ENCODE assay signal across 9 cellular contexts in genomic region chr7:142459557-142459963, GRCh38.
A peak's percentile ranks its signal among the peaks of the same experiment; 100 is the strongest.
DNase-seq lines count a peak whose midpoint lies in the region; ATAC-seq and TF ChIP-seq lines count a peak whose summit lies in the region.
"Had no signal": no experiment of that assay in that cellular context is flagged by ENCODE, and none has a peak within 500 bp of the region (broad histone marks: within the 10 kb centered on the region; RNA-seq: fewer than 3 reads in every experiment).

No MANE protein-coding gene starts in this region.

- DNase-seq in GM13977 (ENCODE audit: low spot score), result peak; percentile 40
- peak; percentile 72 for DNase-seq in NAMALWA (ENCODE audit: low spot score)
- DNase-seq in glomerular visceral epithelial cell (ENCODE audit: extremely low spot score), result peak; percentile 63
- DNase-seq in pulmonary artery endothelial cell (ENCODE audit: low read depth, low spot score), result peak; percentile 24
- DNase-seq: activated B cell treated with CpG ODN at 0.5 μM for 24 hours had no signal

- ATAC-seq in HG02678 (IDR thresholded peaks at IDR 0.05; ENCODE audit: unreplicated experiment) (peak; percentile 89), HG02981 (IDR thresholded peaks at IDR 0.05; ENCODE audit: unreplicated experiment) (no peak)

- in situ Hi-C loops in GM13977 (cut with MboI; ENCODE audit: low pct_unique_long_range_greater_than_20kb, low sequenced_read_pairs, unreplicated experiment), result no loop called here

- H3K27ac ChIP-seq in BLaER1, result no peak overlapping the region

- H4K20me1 ChIP-seq in BLaER1, result no peaks in the 10 kb centered on the region

- peak overlapping the region; percentile 44 for H3K4me2 ChIP-seq in BLaER1

- H3K36me3 ChIP-seq in BLaER1, result no peaks in the 10 kb centered on the region

- no peaks in the 10 kb centered on the region for H3K9me3 ChIP-seq in BLaER1

- H3K4me1 ChIP-seq in BLaER1, result peaks cover 63% of the 10 kb centered on the region

- TF ChIP-seq CTCF in GM13977 (IDR thresholded peaks at IDR 0.05; ENCODE audit: extremely low read depth, insufficient read depth, missing control alignments) (peak; percentile 84), WI38 (IDR thresholded peaks at IDR 0.05; ENCODE audit: low read depth, low read length) (peak; percentile 74)

- no peaks in the 10 kb centered on the region for H3K27me3 ChIP-seq in BLaER1

- H3K4me3 ChIP-seq in BLaER1, result no peak overlapping the region
- no peak overlapping the region for H3K4me3 ChIP-seq in WI38 (ENCODE audit: low read depth, low read length)

- H3K9ac ChIP-seq in BLaER1, result no peak overlapping the region
